In the genomic region with DNA sequence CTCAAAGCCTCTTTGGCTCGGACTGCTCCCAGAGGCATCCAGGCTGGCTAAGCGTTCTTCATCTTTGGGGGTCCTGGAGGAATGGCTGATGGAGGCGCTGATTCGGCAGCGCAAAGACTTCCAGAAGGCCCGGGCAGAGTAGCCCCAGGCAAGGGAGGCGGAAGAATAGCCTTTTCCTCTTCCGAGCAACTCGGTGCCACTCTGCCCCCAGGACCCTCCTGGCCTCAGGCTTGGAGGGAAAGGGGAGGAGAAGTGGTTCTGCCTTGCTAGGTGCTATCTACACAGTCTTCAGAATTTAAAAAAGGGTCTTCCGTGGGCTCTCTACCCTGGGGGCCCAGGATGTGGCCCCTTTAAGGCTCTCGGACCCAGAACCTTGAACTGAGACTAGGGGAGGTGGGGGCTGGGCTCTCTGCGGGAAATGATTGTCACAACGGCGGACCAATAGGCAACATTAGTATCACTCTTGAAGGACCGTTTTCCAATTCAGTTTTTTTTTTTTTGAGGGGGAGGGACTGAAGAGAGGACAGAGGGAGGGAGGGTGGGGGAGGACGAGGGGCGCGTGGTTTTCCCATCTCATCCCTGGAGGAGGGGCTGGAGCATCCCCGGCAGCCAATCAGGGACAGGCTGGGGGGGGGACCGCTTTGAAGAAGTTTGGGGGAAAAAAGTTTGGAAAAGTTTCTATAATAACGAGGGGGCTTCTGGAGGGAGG, we compare ENCODE assay signal across 8 cellular contexts. TPM values are rescaled to one million over a fixed set of nuclear protein-coding genes. Genes with fewer than 3 reads are reported as not detected.
DNase-seq lines count a peak whose midpoint lies in the region; ATAC-seq, FAIRE-seq and TF ChIP-seq lines count a peak whose summit lies in the region.

TSS of gene NFATC4 (plus strand) at position 679 of the 709 bp plus-strand sequence. CDS start 157 bp downstream, outside the sequence.

- H3K9ac ChIP-seq in mucosa of stomach (ENCODE audit: low read length): peak within 1 kb of the TSS; percentile 85

- no peak for FAIRE-seq in urothelium cell line (lab: Jason Lieb, UNC)

- DNase-seq in AG09309 (ENCODE audit: low read depth) (peak; percentile 93), NCI-H1417 (lab: John Stamatoyannopoulos, UW) (peak; percentile 94 to 97 (median 96)), WERI-Rb-1 (peak; percentile 93), esophagus squamous epithelium (lab: John Stamatoyannopoulos, UW) (no peak), urothelium cell line (ENCODE audit: low spot score) (peak; percentile 79)

- ATAC-seq in GM19043 (IDR thresholded peaks at IDR 0.05; ENCODE audit: low read depth, unreplicated experiment) (peak; percentile 32), GM21515 (IDR thresholded peaks at IDR 0.05; ENCODE audit: unreplicated experiment) (no peak)

- H3K27me3 ChIP-seq in WERI-Rb-1 (ENCODE audit: insufficient read depth, low read depth, severe bottlenecking): no peaks in the 10 kb centered on the region
- H3K27me3 ChIP-seq in esophagus squamous epithelium: peaks cover 0 to 19% (median 0%) of the 10 kb centered on the region in 4 donors
- peaks cover 17% of the 10 kb centered on the region for H3K27me3 ChIP-seq in mucosa of stomach (ENCODE audit: control insufficient read depth, insufficient read depth, low read length)

- TF ChIP-seq CTCF in AG09309 (IDR thresholded peaks at IDR 0.05; ENCODE audit: control insufficient read depth, insufficient read depth, low read depth, low read length, missing control alignments): no peak
- TF ChIP-seq CTCF in WERI-Rb-1 (IDR thresholded peaks at IDR 0.05; ENCODE audit: low read depth, low read length): no peak
- no peak for TF ChIP-seq CTCF in esophagus squamous epithelium (IDR thresholded peaks at IDR 0.05)

- no peaks in the 10 kb centered on the region; the same call in 1 of the 2 replicates for H3K36me3 ChIP-seq in WERI-Rb-1
- H3K36me3 ChIP-seq in esophagus squamous epithelium: no peaks in the 10 kb centered on the region
- no peaks in the 10 kb centered on the region for H3K36me3 ChIP-seq in mucosa of stomach (ENCODE audit: control insufficient read depth, insufficient read depth, low read length)

- H3K9me3 ChIP-seq in WERI-Rb-1 (ENCODE audit: severe bottlenecking) (no peaks in the 10 kb centered on the region), esophagus squamous epithelium (no peaks in the 10 kb centered on the region), mucosa of stomach (ENCODE audit: control insufficient read depth, low read length) (no peaks in the 10 kb centered on the region)

- H3K4me3 ChIP-seq in AG09309 (ENCODE audit: control insufficient read depth, low read depth, low read length): peak within 1 kb of the TSS; percentile 100
- H3K4me3 ChIP-seq in WERI-Rb-1 (ENCODE audit: low read depth, low read length): peak within 1 kb of the TSS; percentile 80
- peak within 1 kb of the TSS; percentile 33 to 74 (median 62) for H3K4me3 ChIP-seq in esophagus squamous epithelium
- peak within 1 kb of the TSS; percentile 94 for H3K4me3 ChIP-seq in mucosa of stomach (ENCODE audit: low read length)

- peak within 1 kb of the TSS; percentile 94 for H3K27ac ChIP-seq in WERI-Rb-1
- peak within 1 kb of the TSS; percentile 81 to 96 (median 92) for H3K27ac ChIP-seq in esophagus squamous epithelium

- peaks cover 24 to 80% (median 24%) of the 10 kb centered on the region in 3 donors for H3K4me1 ChIP-seq in esophagus squamous epithelium
- H3K4me1 ChIP-seq in mucosa of stomach (ENCODE audit: control insufficient read depth, insufficient read depth, low read length): peaks cover 18% of the 10 kb centered on the region

- no peak for TF ChIP-seq POLR2A in esophagus squamous epithelium (IDR thresholded peaks at IDR 0.05)

- WGBS in esophagus squamous epithelium, 2 donors: 0 to 4% methylated on average over 9 to 13 of the region's 21 CpGs

- intact Hi-C loops in esophagus squamous epithelium (cut with DNase I): loop anchor here (5.0 kb wide), 1 partner anchor 65 kb away; no protein-coding TSS in a partner anchor

RNA-seq across cellular contexts. Expression of gene NFATC4, which starts in this region (rescaled TPM):
- total RNA-seq in esophagus squamous epithelium: 10 to 100 TPM in 2 of 4 donors, 1 to 10 TPM in 2; 2.7 to 22.5 (median 9.2) TPM
